1 cellular context compared by ENCODE assay signal in the genomic region with DNA sequence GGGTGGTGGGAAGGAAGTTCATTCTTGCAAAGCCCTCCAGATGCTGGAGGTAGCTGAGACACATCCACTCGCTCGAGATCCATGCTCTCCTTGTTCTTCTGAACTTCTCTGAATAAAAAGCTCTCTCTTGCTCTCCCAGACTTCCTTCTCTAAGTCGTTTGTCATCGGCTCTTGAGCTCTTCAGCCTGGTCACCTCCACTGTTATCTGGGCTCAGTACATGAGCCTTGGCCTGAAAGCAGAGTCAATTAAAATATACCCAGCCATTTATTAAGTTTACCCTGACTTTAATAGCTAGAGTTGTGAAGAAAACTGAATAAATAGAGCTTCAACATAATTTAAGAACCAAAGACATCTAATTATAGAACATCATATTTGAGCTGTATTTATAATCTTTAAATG.
TF ChIP-seq lines count a peak whose summit lies in the region.

No MANE protein-coding gene starts in this region.

TF ChIP-seq in K562, 482 proteins besides CTCF, POLR2A, EP300 and RAD21 (continued from another document):
- TF ChIP-seq, protein P1, sequence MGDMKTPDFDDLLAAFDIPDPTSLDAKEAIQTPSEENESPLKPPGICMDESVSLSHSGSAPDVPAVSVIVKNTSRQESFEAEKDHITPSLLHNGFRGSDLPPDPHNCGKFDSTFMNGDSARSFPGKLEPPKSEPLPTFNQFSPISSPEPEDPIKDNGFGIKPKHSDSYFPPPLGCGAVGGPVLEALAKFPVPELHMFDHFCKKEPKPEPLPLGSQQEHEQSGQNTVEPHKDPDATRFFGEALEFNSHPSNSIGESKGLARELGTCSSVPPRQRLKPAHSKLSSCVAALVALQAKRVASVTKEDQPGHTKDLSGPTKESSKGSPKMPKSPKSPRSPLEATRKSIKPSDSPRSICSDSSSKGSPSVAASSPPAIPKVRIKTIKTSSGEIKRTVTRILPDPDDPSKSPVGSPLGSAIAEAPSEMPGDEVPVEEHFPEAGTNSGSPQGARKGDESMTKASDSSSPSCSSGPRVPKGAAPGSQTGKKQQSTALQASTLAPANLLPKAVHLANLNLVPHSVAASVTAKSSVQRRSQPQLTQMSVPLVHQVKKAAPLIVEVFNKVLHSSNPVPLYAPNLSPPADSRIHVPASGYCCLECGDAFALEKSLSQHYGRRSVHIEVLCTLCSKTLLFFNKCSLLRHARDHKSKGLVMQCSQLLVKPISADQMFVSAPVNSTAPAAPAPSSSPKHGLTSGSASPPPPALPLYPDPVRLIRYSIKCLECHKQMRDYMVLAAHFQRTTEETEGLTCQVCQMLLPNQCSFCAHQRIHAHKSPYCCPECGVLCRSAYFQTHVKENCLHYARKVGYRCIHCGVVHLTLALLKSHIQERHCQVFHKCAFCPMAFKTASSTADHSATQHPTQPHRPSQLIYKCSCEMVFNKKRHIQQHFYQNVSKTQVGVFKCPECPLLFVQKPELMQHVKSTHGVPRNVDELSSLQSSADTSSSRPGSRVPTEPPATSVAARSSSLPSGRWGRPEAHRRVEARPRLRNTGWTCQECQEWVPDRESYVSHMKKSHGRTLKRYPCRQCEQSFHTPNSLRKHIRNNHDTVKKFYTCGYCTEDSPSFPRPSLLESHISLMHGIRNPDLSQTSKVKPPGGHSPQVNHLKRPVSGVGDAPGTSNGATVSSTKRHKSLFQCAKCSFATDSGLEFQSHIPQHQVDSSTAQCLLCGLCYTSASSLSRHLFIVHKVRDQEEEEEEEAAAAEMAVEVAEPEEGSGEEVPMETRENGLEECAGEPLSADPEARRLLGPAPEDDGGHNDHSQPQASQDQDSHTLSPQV (IDR thresholded peaks at IDR 0.05) = 0 out of 2 replicates have a peak, but pooled peaks have one; percentile 22
- TF ChIP-seq ZNF175 (CRISPR knock-in tag; IDR thresholded peaks at IDR 0.05; ENCODE audit: low read depth) (0 out of 2 replicates have a peak, but pooled peaks have one; percentile 16), CXXC5 (CRISPR knock-in tag; IDR thresholded peaks at IDR 0.05) (peak; percentile 28; the same call in 1 of the 2 replicates), ZNF584 (CRISPR knock-in tag; IDR thresholded peaks at IDR 0.05; ENCODE audit: low read depth) (0 out of 2 replicates have a peak, but pooled peaks have one; percentile 56), ETV1 (tag; conservative IDR thresholded peaks at IDR 0.05; ENCODE audit: low read depth) (peak; percentile 42; the same call in 1 of the 2 replicates), ERF (CRISPR knock-in tag; IDR thresholded peaks at IDR 0.05) (no peak), MEIS2 (IDR thresholded peaks at IDR 0.05; ENCODE audit: partially characterized antibody) (peak; percentile 20)
- TF ChIP-seq, protein P2, sequence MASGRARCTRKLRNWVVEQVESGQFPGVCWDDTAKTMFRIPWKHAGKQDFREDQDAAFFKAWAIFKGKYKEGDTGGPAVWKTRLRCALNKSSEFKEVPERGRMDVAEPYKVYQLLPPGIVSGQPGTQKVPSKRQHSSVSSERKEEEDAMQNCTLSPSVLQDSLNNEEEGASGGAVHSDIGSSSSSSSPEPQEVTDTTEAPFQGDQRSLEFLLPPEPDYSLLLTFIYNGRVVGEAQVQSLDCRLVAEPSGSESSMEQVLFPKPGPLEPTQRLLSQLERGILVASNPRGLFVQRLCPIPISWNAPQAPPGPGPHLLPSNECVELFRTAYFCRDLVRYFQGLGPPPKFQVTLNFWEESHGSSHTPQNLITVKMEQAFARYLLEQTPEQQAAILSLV (tag; IDR thresholded peaks at IDR 0.05) = no peak
- TF ChIP-seq, protein P3, sequence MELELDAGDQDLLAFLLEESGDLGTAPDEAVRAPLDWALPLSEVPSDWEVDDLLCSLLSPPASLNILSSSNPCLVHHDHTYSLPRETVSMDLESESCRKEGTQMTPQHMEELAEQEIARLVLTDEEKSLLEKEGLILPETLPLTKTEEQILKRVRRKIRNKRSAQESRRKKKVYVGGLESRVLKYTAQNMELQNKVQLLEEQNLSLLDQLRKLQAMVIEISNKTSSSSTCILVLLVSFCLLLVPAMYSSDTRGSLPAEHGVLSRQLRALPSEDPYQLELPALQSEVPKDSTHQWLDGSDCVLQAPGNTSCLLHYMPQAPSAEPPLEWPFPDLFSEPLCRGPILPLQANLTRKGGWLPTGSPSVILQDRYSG (tag; conservative IDR thresholded peaks at IDR 0.05; ENCODE audit: low read depth) = peak; percentile 75
